In genomic region chr18:6672909-6673308, GRCh38 we compare ENCODE assay signal across 23 cellular contexts. TPM values are rescaled to one million over a fixed set of nuclear protein-coding genes. Genes with fewer than 3 reads are reported as not detected.
"Had no signal": no experiment of that assay in that cellular context is flagged by ENCODE, and none has a peak within 500 bp of the region (broad histone marks: within the 10 kb centered on the region; RNA-seq: fewer than 3 reads in every experiment).

No MANE protein-coding gene starts in this region.

- H3K9me3 Mint-ChIP-seq: stimulated activated naive CD8-positive, alpha-beta T cell treated with anti-CD3 and anti-CD28 coated beads, Interleukin-15, Interleukin-2, amounts not matched to agents 100 ng/mL and 50 ng/mL, for 24 hours had no signal

- H3K4me1 Mint-ChIP-seq: central memory CD8-positive, alpha-beta T cell; immature natural killer cell; naive thymus-derived CD8-positive, alpha-beta T cell; stimulated activated memory B cell treated with anti-CD40 and anti-IgM and Interleukin-4, amounts not matched to agents 10 μg/mL and 1 μg/mL and 100 μg/mL, for 72 hours had no signal

- H3K36me3 Mint-ChIP-seq: immature natural killer cell; naive thymus-derived CD8-positive, alpha-beta T cell; stimulated activated memory B cell treated with anti-CD40 and anti-IgM and Interleukin-4, amounts not matched to agents 10 μg/mL and 1 μg/mL and 100 μg/mL, for 72 hours had no signal

- DNase-seq: effector memory CD4-positive, alpha-beta T cell; gastrocnemius medialis; heart right ventricle; immature natural killer cell; left ventricle myocardium superior; mesenchymal stem cell; mucosa of descending colon; naive thymus-derived CD8-positive, alpha-beta T cell; occipital lobe; pancreas; right cardiac atrium; small intestine; stimulated activated CD4-positive, alpha-beta T cell treated with anti-CD3 and anti-CD28 coated beads, Interleukin-4, amount 100 ng/mL, for 1 hour; transverse colon had no signal

- H3K4me1 ChIP-seq: gastrocnemius medialis, heart right ventricle, pancreas, transverse colon had no signal

- H3K9me3 ChIP-seq: gastrocnemius medialis, mucosa of descending colon, pancreas, thoracic aorta, transverse colon had no signal

- H3K27me3 ChIP-seq: gastrocnemius medialis, heart right ventricle, pancreas, transverse colon had no signal

- H3K27ac ChIP-seq: gastrocnemius medialis, heart right ventricle, pancreas, thoracic aorta, transverse colon had no signal

- FAIRE-seq: endometrium, keratinocyte, pancreas, small intestine had no signal

- ATAC-seq: esophagus mucosa; gastrocnemius medialis; heart right ventricle; left ventricle myocardium superior; mucosa of descending colon; naive thymus-derived CD8-positive, alpha-beta T cell; right cardiac atrium; stimulated activated memory B cell treated with anti-CD40 and anti-IgM and Interleukin-4, amounts not matched to agents 10 μg/mL and 1 μg/mL and 100 μg/mL, for 72 hours had no signal

- H3K36me3 ChIP-seq: gastrocnemius medialis, heart right ventricle, pancreas, thoracic aorta, transverse colon had no signal

- H3K4me3 Mint-ChIP-seq: central memory CD8-positive, alpha-beta T cell; immature natural killer cell; naive thymus-derived CD8-positive, alpha-beta T cell; stimulated activated memory B cell treated with anti-CD40 and anti-IgM and Interleukin-4, amounts not matched to agents 10 μg/mL and 1 μg/mL and 100 μg/mL, for 72 hours; stimulated activated naive CD8-positive, alpha-beta T cell treated with anti-CD3 and anti-CD28 coated beads, Interleukin-15, Interleukin-2, amounts not matched to agents 100 ng/mL and 50 ng/mL, for 24 hours had no signal

- H3K4me3 ChIP-seq: gastrocnemius medialis, heart right ventricle, lung, mucosa of descending colon, pancreas, thoracic aorta, transverse colon had no signal

- H3K27me3 Mint-ChIP-seq: central memory CD8-positive, alpha-beta T cell; progenitor cell of endocrine pancreas; stimulated activated memory B cell treated with anti-CD40 and anti-IgM and Interleukin-4, amounts not matched to agents 10 μg/mL and 1 μg/mL and 100 μg/mL, for 72 hours; stimulated activated naive CD8-positive, alpha-beta T cell treated with anti-CD3 and anti-CD28 coated beads, Interleukin-15, Interleukin-2, amounts not matched to agents 100 ng/mL and 50 ng/mL, for 24 hours had no signal

- H3K27ac Mint-ChIP-seq: immature natural killer cell; naive thymus-derived CD8-positive, alpha-beta T cell; progenitor cell of endocrine pancreas; stimulated activated memory B cell treated with anti-CD40 and anti-IgM and Interleukin-4, amounts not matched to agents 10 μg/mL and 1 μg/mL and 100 μg/mL, for 72 hours; stimulated activated naive CD8-positive, alpha-beta T cell treated with anti-CD3 and anti-CD28 coated beads, Interleukin-15, Interleukin-2, amounts not matched to agents 100 ng/mL and 50 ng/mL, for 24 hours had no signal

RNA-seq across cellular contexts. Expression of gene ARHGAP28, which starts 56.6 kb away (rescaled TPM):
- total RNA-seq: naive thymus-derived CD8-positive, alpha-beta T cell had no signal
- polyA plus RNA-seq: immature natural killer cell; naive thymus-derived CD8-positive, alpha-beta T cell had no signal
